10 cellular contexts compared by ENCODE assay signal in genomic region chr20:16392346-16392745, GRCh38.
A peak's percentile ranks its signal among the peaks of the same experiment; 100 is the strongest.
DNase-seq lines count a peak whose midpoint lies in the region; ATAC-seq and TF ChIP-seq lines count a peak whose summit lies in the region.
"Had no signal": no experiment of that assay in that cellular context is flagged by ENCODE, and none has a peak within 500 bp of the region (broad histone marks: within the 10 kb centered on the region; RNA-seq: fewer than 3 reads in every experiment).

No MANE protein-coding gene starts in this region.

- peaks cover 6% of the 10 kb centered on the region for H3K4me1 Mint-ChIP-seq in progenitor cell of endocrine pancreas (ENCODE audit: low read depth)

- no peaks in the 10 kb centered on the region for H3K27me3 ChIP-seq in esophagus muscularis mucosa

- H3K36me3 ChIP-seq in esophagus muscularis mucosa: peaks cover 0 to 19% (median 9%) of the 10 kb centered on the region in 4 donors

- H3K27ac ChIP-seq in esophagus muscularis mucosa (replicated peaks in 1 of 4): no peak overlapping the region

- H3K4me1 ChIP-seq in esophagus muscularis mucosa: peaks cover 8 to 9% (median 8%) of the 10 kb centered on the region in 4 donors

- no peaks in the 10 kb centered on the region for H3K9me3 ChIP-seq in esophagus muscularis mucosa

- intact Hi-C loops in esophagus muscularis mucosa (cut with DNase I): no loop called here

- ATAC-seq in GM18870 (IDR thresholded peaks at IDR 0.05; ENCODE audit: unreplicated experiment) (peak; percentile 97), GM21576 (IDR thresholded peaks at IDR 0.05; ENCODE audit: unreplicated experiment) (peak; percentile 95), HG03103 (IDR thresholded peaks at IDR 0.05; ENCODE audit: low read depth, unreplicated experiment) (peak; percentile 92), omental fat pad (ENCODE audit: low FRiP score) (no peak)

- H3K36me3 Mint-ChIP-seq in progenitor cell of endocrine pancreas (ENCODE audit: insufficient read depth): no peaks in the 10 kb centered on the region

- H3K4me3 Mint-ChIP-seq in progenitor cell of endocrine pancreas (ENCODE audit: low read depth): no peak overlapping the region

- TF ChIP-seq EP300 in esophagus muscularis mucosa (IDR thresholded peaks at IDR 0.05): no peak

- 93% methylated on average over 8 of the region's 8 CpGs for WGBS in esophagus muscularis mucosa

- H3K27me3 Mint-ChIP-seq in progenitor cell of endocrine pancreas: no peaks in the 10 kb centered on the region

- no peak overlapping the region for H3K27ac Mint-ChIP-seq in progenitor cell of endocrine pancreas

- no peak overlapping the region for H3K4me3 ChIP-seq in esophagus muscularis mucosa

- DNase-seq in esophagus muscularis mucosa (ENCODE audit: extremely low spot score): peak; percentile 39
- no peak for DNase-seq in cerebellar cortex (ENCODE audit: low spot score)
- DNase-seq in progenitor cell of endocrine pancreas (ENCODE audit: low spot score, unreplicated experiment): no peak
- no peak for DNase-seq in NCI-H2081 treated with DMSO at 0.1 percent for 48 hours (lab: John Stamatoyannopoulos, UW)
- DNase-seq in omental fat pad (ENCODE audit: low spot score): no peak
- DNase-seq: COR-L47, T-helper 1 cell had no signal

- TF ChIP-seq CTCF in esophagus muscularis mucosa (IDR thresholded peaks at IDR 0.05) (no peak), progenitor cell of endocrine pancreas (IDR thresholded peaks at IDR 0.05; ENCODE audit: unreplicated experiment) (no peak), omental fat pad (IDR thresholded peaks at IDR 0.05) (no peak)

- no peaks in the 10 kb centered on the region for H3K9me3 Mint-ChIP-seq in progenitor cell of endocrine pancreas (ENCODE audit: low read depth)

- TF ChIP-seq POLR2A in esophagus muscularis mucosa (IDR thresholded peaks at IDR 0.05; ENCODE audit: low read depth): no peak
